Comparison of ENCODE assay signal across 31 cellular contexts in the genomic region with DNA sequence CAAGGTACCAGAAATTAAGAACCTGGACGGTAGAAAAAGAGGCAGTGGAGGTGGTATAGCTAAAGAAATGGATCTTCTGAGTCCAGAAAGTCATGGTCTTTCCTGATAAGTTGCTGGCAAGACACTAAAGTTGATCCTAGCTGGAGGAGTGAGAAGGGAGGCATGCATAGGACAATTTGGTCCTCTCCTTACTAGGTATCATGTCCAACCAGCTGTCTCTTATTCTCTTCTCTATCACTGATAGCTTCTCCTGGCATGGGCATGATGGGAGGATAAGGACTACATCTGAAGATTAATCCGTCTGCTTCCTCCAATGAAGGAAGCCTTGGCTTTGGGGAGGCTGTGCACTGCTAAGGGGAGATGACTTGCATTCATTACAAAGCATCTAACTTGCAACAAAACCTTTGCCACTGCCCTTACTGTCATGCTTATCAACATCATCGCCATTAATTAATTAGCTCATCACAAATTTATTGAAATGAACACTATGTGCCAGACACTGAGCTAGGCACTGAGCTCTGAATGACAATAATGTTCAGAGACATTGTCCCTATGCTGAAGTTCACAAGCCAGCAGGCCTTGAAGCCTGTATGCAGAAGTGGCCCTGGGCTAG.
"Had no signal": no experiment of that assay in that cellular context is flagged by ENCODE, and none has a peak within 500 bp of the region (broad histone marks: within the 10 kb centered on the region; RNA-seq: fewer than 3 reads in every experiment).

No MANE protein-coding gene starts in this region.

- H3K9me3 ChIP-seq: colonic mucosa, esophagus muscularis mucosa, gastroesophageal sphincter, heart left ventricle, left lung, ovary, psoas muscle, spleen, testis, tibial artery had no signal

- H3K4me2 ChIP-seq: hepatocyte had no signal

- H3K36me3 Mint-ChIP-seq: mesothelial cell of epicardium; stimulated activated memory B cell treated with anti-CD40 and anti-IgM and Interleukin-4, amounts not matched to agents 10 μg/mL and 1 μg/mL and 100 μg/mL, for 72 hours; type B pancreatic cell had no signal

- H3K4me3 Mint-ChIP-seq: dendritic cell treated with granulocyte-macrophage colony-stimulating factor and Interleukin-4, amounts not matched to agents 40 ng/mL and 50 ng/mL, for 4 days; endodermal cell; mesothelial cell of epicardium; naive thymus-derived CD4-positive, alpha-beta T cell; nephron progenitor cell; stimulated activated memory B cell treated with anti-CD40 and anti-IgM and Interleukin-4, amounts not matched to agents 10 μg/mL and 1 μg/mL and 100 μg/mL, for 72 hours; type B pancreatic cell had no signal

- H3K36me3 ChIP-seq: colonic mucosa, esophagus muscularis mucosa, gastroesophageal sphincter, heart left ventricle, left lung, ovary, spleen, tibial artery had no signal

- H2AFZ ChIP-seq: hepatocyte had no signal

- H3K27me3 Mint-ChIP-seq: dendritic cell treated with granulocyte-macrophage colony-stimulating factor and Interleukin-4, amounts not matched to agents 40 ng/mL and 50 ng/mL, for 4 days; stimulated activated memory B cell treated with anti-CD40 and anti-IgM and Interleukin-4, amounts not matched to agents 10 μg/mL and 1 μg/mL and 100 μg/mL, for 72 hours had no signal

- H3K27me3 ChIP-seq: colonic mucosa, esophagus muscularis mucosa, gastroesophageal sphincter, heart left ventricle, left lung, ovary, spleen, testis, tibial artery had no signal

- H3K9me3 Mint-ChIP-seq: dendritic cell treated with granulocyte-macrophage colony-stimulating factor and Interleukin-4, amounts not matched to agents 40 ng/mL and 50 ng/mL, for 4 days; endodermal cell; mesothelial cell of epicardium had no signal

- H3K27ac ChIP-seq: colonic mucosa, epithelial cell of prostate, esophagus muscularis mucosa, foreskin keratinocyte, gastroesophageal sphincter, hepatocyte, left lung, ovary, psoas muscle, skin epidermis, spleen, testis, tibial artery had no signal

- H3K27ac Mint-ChIP-seq: dendritic cell treated with granulocyte-macrophage colony-stimulating factor and Interleukin-4, amounts not matched to agents 40 ng/mL and 50 ng/mL, for 4 days; endodermal cell; mesothelial cell of epicardium; nephron progenitor cell; stimulated activated memory B cell treated with anti-CD40 and anti-IgM and Interleukin-4, amounts not matched to agents 10 μg/mL and 1 μg/mL and 100 μg/mL, for 72 hours; type B pancreatic cell had no signal

- DNase-seq: colonic mucosa; effector CD8-positive, alpha-beta T cell; endodermal cell; foreskin keratinocyte; heart left ventricle; left cardiac atrium; left lung; mesenchymal stem cell; naive thymus-derived CD4-positive, alpha-beta T cell; nephron progenitor cell; nucleus accumbens; ovary; posterior cingulate gyrus; psoas muscle; right cardiac atrium; spleen; stimulated activated CD4-positive, alpha-beta T cell treated with anti-CD3 and anti-CD28 coated beads, Interleukin-4, amount 100 ng/mL, for 4 hours; stimulated activated naive CD8-positive, alpha-beta T cell treated with anti-CD3 and anti-CD28 coated beads, Interleukin-15, Interleukin-2, amounts not matched to agents 100 U/mL and 50 U/mL, for 24 hours; substantia nigra; testis; tibial artery had no signal

- FAIRE-seq: islet of Langerhans had no signal

- ATAC-seq: foreskin keratinocyte; gastroesophageal sphincter; heart left ventricle; left cardiac atrium; left lung; naive thymus-derived CD4-positive, alpha-beta T cell; psoas muscle; right cardiac atrium; stimulated activated memory B cell treated with anti-CD40 and anti-IgM and Interleukin-4, amounts not matched to agents 10 μg/mL and 1 μg/mL and 100 μg/mL, for 72 hours; stimulated activated naive CD8-positive, alpha-beta T cell treated with anti-CD3 and anti-CD28 coated beads, Interleukin-15, Interleukin-2, amounts not matched to agents 100 U/mL and 50 U/mL, for 24 hours had no signal

- H3K4me3 ChIP-seq: colonic mucosa, esophagus muscularis mucosa, gastroesophageal sphincter, heart left ventricle, hepatocyte, left lung, ovary, psoas muscle, skin epidermis, spleen, testis, tibial artery had no signal
